Comparison of ENCODE assay signal across 8 cellular contexts in genomic region chr6:7087066-7087465, GRCh38. TPM values are rescaled to one million over a fixed set of nuclear protein-coding genes. Genes with fewer than 3 reads are reported as not detected.
DNase-seq lines count a peak whose midpoint lies in the region; ATAC-seq and TF ChIP-seq lines count a peak whose summit lies in the region.

No MANE protein-coding gene starts in this region.

- intact Hi-C loops in right lobe of liver (cut with DNase I) = no loop called here

- H3K27me3 ChIP-seq in adipocyte (replicated peaks; ENCODE audit: control insufficient read depth, insufficient read depth, low read length) = no peaks in the 10 kb centered on the region
- no peaks in the 10 kb centered on the region for H3K27me3 ChIP-seq in right lobe of liver

- peak; percentile 79 for DNase-seq in ELF-1 (ENCODE audit: low read depth, low spot score)
- no peak for DNase-seq in adipocyte (ENCODE audit: low read depth)
- DNase-seq in right lobe of liver = no peak
- DNase-seq in SW 1271 (lab: John Stamatoyannopoulos, UW) = no peak

- H3K4me1 ChIP-seq in adipocyte (ENCODE audit: control insufficient read depth, insufficient read depth, low read length) = peaks cover 17% of the 10 kb centered on the region
- peaks cover 0 to 9% (median 2%) of the 10 kb centered on the region in 4 donors for H3K4me1 ChIP-seq in right lobe of liver

- peak; percentile 13 for ATAC-seq in HG03432 (IDR thresholded peaks at IDR 0.05; ENCODE audit: unreplicated experiment)
- peak; percentile 59 to 75 (median 64) for ATAC-seq in right lobe of liver
- ATAC-seq in GM21717 (IDR thresholded peaks at IDR 0.05; ENCODE audit: unreplicated experiment) = no peak
- no peak for ATAC-seq in GM18520 (IDR thresholded peaks at IDR 0.05; ENCODE audit: unreplicated experiment)
- no peak for ATAC-seq in GM19467 (IDR thresholded peaks at IDR 0.05; ENCODE audit: unreplicated experiment)

- H3K27ac ChIP-seq in right lobe of liver = peak overlapping the region in 1 of 3 donors; percentile 49

- H3K4me3 ChIP-seq in adipocyte (ENCODE audit: low read length) (peak overlapping the region; percentile 81), right lobe of liver (peak overlapping the region; percentile 1 to 20 (median 16))

- peak in 3 of 4 donors; percentile 15 to 31 (median 26) for TF ChIP-seq CTCF in right lobe of liver (IDR thresholded peaks at IDR 0.05)

- H3K9me3 ChIP-seq in adipocyte (ENCODE audit: control insufficient read depth, low read length) (no peaks in the 10 kb centered on the region), right lobe of liver (no peaks in the 10 kb centered on the region)

- no peak for TF ChIP-seq POLR2A in right lobe of liver (IDR thresholded peaks at IDR 0.05)

- H3K9ac ChIP-seq in adipocyte (ENCODE audit: low read length) = peak overlapping the region; percentile 72

- WGBS in right lobe of liver (ENCODE audit: insufficient coverage, low coverage, low lambda C conversion rate, missing lambda C conversion rate) = 31% methylated on average over 3 of the region's 3 CpGs

- H3K36me3 ChIP-seq in adipocyte (ENCODE audit: control insufficient read depth, insufficient read depth, low read length, severe bottlenecking) (no peaks in the 10 kb centered on the region), right lobe of liver (no peaks in the 10 kb centered on the region)

RNA-seq across cellular contexts. Expression of gene RREB1, which starts 20.7 kb away (rescaled TPM):
- 10 to 100 TPM; 28.7 to 46.3 (median 39.6) TPM for total RNA-seq in right lobe of liver

Comparison
In these comparisons a context has a peak if more than half of its experiments do, and no peak if none do; other contexts are left out.
1. ATAC-seq: peak in HG03432 (single experiment) and right lobe of liver (4 of 4); none in GM21717 (single experiment), GM18520 (single experiment) and GM19467 (single experiment).